In the genomic region with DNA sequence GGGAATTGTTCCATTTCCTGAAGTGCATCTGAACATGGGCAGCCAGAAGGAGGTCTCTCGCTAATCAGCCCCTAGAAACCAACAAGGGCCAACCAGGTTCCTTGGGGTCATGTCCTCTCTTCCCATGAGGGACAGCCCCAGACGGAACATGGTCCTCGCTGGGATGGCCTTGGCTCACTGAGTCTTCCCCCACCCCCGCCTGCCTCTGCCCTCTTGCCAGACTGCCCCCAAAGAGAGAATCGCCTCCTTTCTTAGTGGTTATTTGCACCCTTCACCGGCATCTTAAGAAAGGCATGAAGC, we compare ENCODE assay signal across 12 cellular contexts.
"Had no signal": no experiment of that assay in that cellular context is flagged by ENCODE, and none has a peak within 500 bp of the region (broad histone marks: within the 10 kb centered on the region; RNA-seq: fewer than 3 reads in every experiment).

No MANE protein-coding gene starts in this region.

- DNase-seq: activated CD4-positive, alpha-beta memory T cell treated with anti-CD3 and anti-CD28 coated beads, Interleukin-2, amount 10 ng/mL, durations not matched to agents 7 days and 5 days; activated CD4-positive, alpha-beta T cell treated with anti-CD3 and anti-CD28 coated beads for 48 hours; activated CD4-positive, CD25-positive, alpha-beta regulatory T cell; activated CD8-positive, alpha-beta memory T cell treated with anti-CD3 and anti-CD28 coated beads, Interleukin-2, amount 10 ng/mL, durations not matched to agents 7 days and 5 days; effector CD8-positive, alpha-beta T cell; islet precursor cell; small intestine; stimulated activated CD4-positive, alpha-beta T cell treated with anti-CD3 and anti-CD28 coated beads, Interleukin-4, amount 100 ng/mL, for 4 hours; substantia nigra; T-cell had no signal

- H3K27me3 ChIP-seq: tibial nerve had no signal

- H3K4me3 ChIP-seq: lung, tibial nerve had no signal

- H3K9me3 ChIP-seq: tibial nerve had no signal
